21 cellular contexts compared by ENCODE assay signal in the genomic region with DNA sequence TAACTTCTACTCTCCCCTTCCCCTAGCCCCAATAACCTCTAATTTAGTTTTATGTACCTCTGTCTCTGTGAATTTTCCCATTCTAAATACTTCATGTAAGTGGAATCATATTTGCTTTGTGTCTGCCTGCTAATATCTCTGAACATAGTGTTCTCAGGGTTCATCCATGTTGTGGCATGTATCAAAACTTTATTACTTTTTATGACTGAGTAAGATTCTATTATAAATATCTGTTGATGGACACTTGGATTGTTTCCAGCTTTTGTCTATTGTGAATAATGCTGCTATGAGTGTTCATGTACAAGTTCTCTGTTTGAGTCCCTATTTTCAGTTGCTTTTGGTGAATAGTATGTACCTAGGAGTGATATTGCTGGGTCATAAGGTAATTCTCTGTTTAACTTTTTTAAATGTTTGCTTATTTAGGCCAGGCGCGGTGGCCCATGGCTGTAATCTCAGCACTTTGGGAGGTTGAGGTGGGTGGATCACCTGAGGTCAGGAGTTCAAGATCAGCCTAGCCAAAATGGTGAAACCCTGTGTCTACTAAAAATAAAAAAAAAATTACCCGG.
"Had no signal": no experiment of that assay in that cellular context is flagged by ENCODE, and none has a peak within 500 bp of the region (broad histone marks: within the 10 kb centered on the region; RNA-seq: fewer than 3 reads in every experiment).

No MANE protein-coding gene starts in this region.

- H3K36me3 Mint-ChIP-seq: immature natural killer cell; natural killer cell treated with Interleukin-12 subunit alpha and Interleukin-12 subunit beta and Interleukin-15 and Interleukin-18, amount 100 ng/mL, for 72 hours had no signal

- H3K9me3 ChIP-seq: vagina had no signal

- H3K27ac ChIP-seq: brain microvascular endothelial cell, heart left ventricle, vagina, WERI-Rb-1 had no signal

- ATAC-seq: natural killer cell treated with Interleukin-12 subunit alpha and Interleukin-12 subunit beta and Interleukin-15 and Interleukin-18, amount 100 ng/mL, for 72 hours; stimulated activated naive CD8-positive, alpha-beta T cell treated with anti-CD3 and anti-CD28 coated beads, Interleukin-15, amount 100 ng/mL, for 72 hours had no signal

- H3K9me3 Mint-ChIP-seq: immature natural killer cell; natural killer cell treated with Interleukin-12 subunit alpha and Interleukin-12 subunit beta and Interleukin-15 and Interleukin-18, amount 100 ng/mL, for 72 hours; T-helper 1 cell treated with Interleukin-12 subunit alpha and Interleukin-12 subunit beta and Interleukin-4 antibody, amounts not matched to agents 30 μg/mL and 1 μg/mL, for 36 hours had no signal

- DNase-seq: activated CD4-positive, alpha-beta T cell treated with anti-CD3 and anti-CD28 coated beads for 1 hour; activated CD8-positive, alpha-beta memory T cell treated with anti-CD3 and anti-CD28 coated beads for 24 hours; activated CD8-positive, alpha-beta memory T cell treated with anti-CD3 and anti-CD28 coated beads, Interleukin-2, amount 50 U/mL, for 48 hours; activated effector memory CD4-positive, alpha-beta T cell treated with anti-CD3 and anti-CD28 coated beads, Interleukin-2, amount 50 U/mL, for 16 hours; activated naive CD4-positive, alpha-beta T cell treated with anti-CD3 and anti-CD28 coated beads, Interleukin-2, amount 50 U/mL, for 16 hours; activated T-cell treated with anti-CD3 and anti-CD28 coated beads, Interleukin-2, amount 50 U/mL, for 48 hours; aorta; brain microvascular endothelial cell; cortex of kidney; effector memory CD4-positive, alpha-beta T cell; heart left ventricle; immature natural killer cell; posterior cingulate gyrus; retina; stimulated activated CD4-positive, alpha-beta T cell treated with anti-CD3 and anti-CD28 coated beads, Interleukin-2, amount 100 ng/mL, for 24 hours; stimulated activated naive CD8-positive, alpha-beta T cell treated with anti-CD3 and anti-CD28 coated beads, Interleukin-15, amount 100 ng/mL, for 72 hours; trophoblast cell; WERI-Rb-1 had no signal

- H3K27ac Mint-ChIP-seq: natural killer cell treated with Interleukin-12 subunit alpha and Interleukin-12 subunit beta and Interleukin-15 and Interleukin-18, amount 100 ng/mL, for 72 hours; stimulated activated naive CD8-positive, alpha-beta T cell treated with anti-CD3 and anti-CD28 coated beads, Interleukin-15, amount 100 ng/mL, for 72 hours; T-helper 1 cell treated with Interleukin-12 subunit alpha and Interleukin-12 subunit beta and Interleukin-4 antibody, amounts not matched to agents 30 μg/mL and 1 μg/mL, for 36 hours had no signal

- H3K4me1 Mint-ChIP-seq: stimulated activated naive CD8-positive, alpha-beta T cell treated with anti-CD3 and anti-CD28 coated beads, Interleukin-15, amount 100 ng/mL, for 72 hours had no signal

- H3K36me3 ChIP-seq: brain microvascular endothelial cell, vagina, WERI-Rb-1 had no signal

- H3K4me3 Mint-ChIP-seq: immature natural killer cell; natural killer cell treated with Interleukin-12 subunit alpha and Interleukin-12 subunit beta and Interleukin-15 and Interleukin-18, amount 100 ng/mL, for 72 hours; stimulated activated naive CD8-positive, alpha-beta T cell treated with anti-CD3 and anti-CD28 coated beads, Interleukin-15, amount 100 ng/mL, for 72 hours; T-helper 1 cell treated with Interleukin-12 subunit alpha and Interleukin-12 subunit beta and Interleukin-4 antibody, amounts not matched to agents 30 μg/mL and 1 μg/mL, for 36 hours had no signal

- H3K27me3 ChIP-seq: brain microvascular endothelial cell, heart left ventricle, vagina had no signal

- H3K4me3 ChIP-seq: heart left ventricle, vagina had no signal

- H3K27me3 Mint-ChIP-seq: natural killer cell treated with Interleukin-12 subunit alpha and Interleukin-12 subunit beta and Interleukin-15 and Interleukin-18, amount 100 ng/mL, for 72 hours; stimulated activated naive CD8-positive, alpha-beta T cell treated with anti-CD3 and anti-CD28 coated beads, Interleukin-15, amount 100 ng/mL, for 72 hours had no signal
